Comparison of ENCODE assay signal across 23 cellular contexts in the genomic region with DNA sequence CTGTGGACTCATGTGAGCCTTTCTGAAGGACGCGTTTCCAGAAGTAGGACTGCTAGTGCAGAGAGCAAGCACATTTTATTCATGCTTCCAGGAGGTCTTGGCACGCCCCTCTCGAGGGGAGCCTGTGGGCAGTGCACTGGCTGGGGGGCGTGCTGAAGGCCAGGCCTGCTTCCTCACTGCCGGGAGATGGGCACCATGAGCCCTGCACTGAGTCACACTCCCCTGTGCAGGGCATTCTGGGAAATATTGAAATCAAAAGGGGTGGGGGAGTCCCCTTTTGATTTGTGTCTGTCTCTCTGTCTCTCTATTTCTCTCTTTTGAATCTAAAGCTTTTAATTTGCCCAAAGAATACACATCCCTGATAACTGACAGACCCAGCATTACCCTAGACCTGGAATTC. TPM values are rescaled to one million over a fixed set of nuclear protein-coding genes. Genes with fewer than 3 reads are reported as not detected.
DNase-seq lines count a peak whose midpoint lies in the region; ATAC-seq, FAIRE-seq and TF ChIP-seq lines count a peak whose summit lies in the region.
"Had no signal": no experiment of that assay in that cellular context is flagged by ENCODE, and none has a peak within 500 bp of the region (broad histone marks: within the 10 kb centered on the region; RNA-seq: fewer than 3 reads in every experiment).

No MANE protein-coding gene starts in this region.

- H2AK5ac ChIP-seq in mesenchymal stem cell (ENCODE audit: low read length, severe bottlenecking) = no peak overlapping the region

- no peak for ATAC-seq in GM23338
- ATAC-seq in activated T-cell treated with anti-CD3 and anti-CD28 coated beads, Interleukin-2, amount 50 U/mL, for 4 hours = peak; percentile 54 to 76
- ATAC-seq: effector memory CD8-positive, alpha-beta T cell; GM12878; right cardiac atrium had no signal

- H2BK5ac ChIP-seq in mesenchymal stem cell (ENCODE audit: low read depth, low read length, poor library complexity, severe bottlenecking) = peak overlapping the region; percentile 67

- DNase-seq in GM23338 (ENCODE audit: low spot score) (no peak), mesenchymal stem cell (no peak), hippocampal formation (lab: John Stamatoyannopoulos, UW) (no peak), small intestine (no peak), testis (no peak)
- DNase-seq in activated T-cell treated with anti-CD3 and anti-CD28 coated beads, Interleukin-2, amount 50 U/mL, for 4 hours = no peak
- DNase-seq: activated CD4-positive, alpha-beta T cell treated with anti-CD3 and anti-CD28 coated beads, Interleukin-2, amount 10 ng/mL, durations not matched to agents 24 days and 14 days; AML-193; cerebellar nuclear complex; effector memory CD8-positive, alpha-beta T cell; hypothalamus; left cardiac atrium; midbrain; NCI-H1930; NCI-H446 treated with DMSO at 0.1 percent for 48 hours; right cardiac atrium; SHP77 treated with DMSO at 0.1 percent for 48 hours; stimulated activated CD8-positive, alpha-beta memory T cell treated with anti-CD3 and anti-CD28 coated beads, Interleukin-4, amount 100 ng/mL, for 48 hours; thyroid gland had no signal

- H3K23ac ChIP-seq in mesenchymal stem cell (ENCODE audit: low read length in 2 of 2) = no peak overlapping the region

- H3K27ac ChIP-seq in BLaER1 (no peak overlapping the region), GM23338 (ENCODE audit: low read depth) (peak overlapping the region; percentile 72; the same call in 1 of the 2 replicates), mesenchymal stem cell (ENCODE audit: low read length, poor library complexity, severe bottlenecking) (no peak overlapping the region), small intestine (ENCODE audit: low read depth in 1 of 2, low read length in 1 of 2) (no peak overlapping the region), testis (no peak overlapping the region)
- H3K27ac ChIP-seq: neutrophil, thyroid gland had no signal

- no peak overlapping the region for H2BK12ac ChIP-seq in mesenchymal stem cell (ENCODE audit: low read length in 2 of 2)

- H3K9ac ChIP-seq in BLaER1 (no peak overlapping the region), mesenchymal stem cell (ENCODE audit: low read length) (no peak overlapping the region)

- H3K27me3 Mint-ChIP-seq in GM23338 (ENCODE audit: insufficient read depth, low read depth, poor library complexity) = peaks cover 3% of the 10 kb centered on the region
- H3K27me3 Mint-ChIP-seq in activated T-cell treated with anti-CD3 and anti-CD28 coated beads, Interleukin-2, amount 50 U/mL, for 4 hours (ENCODE audit: low read depth) = no peaks in the 10 kb centered on the region
- H3K27me3 Mint-ChIP-seq: activated CD4-positive, alpha-beta T cell treated with anti-CD3 and anti-CD28 coated beads, Interleukin-2, amount 10 ng/mL, durations not matched to agents 24 days and 14 days; effector memory CD8-positive, alpha-beta T cell had no signal

- H3K4me3 ChIP-seq in BLaER1 (no peak overlapping the region), GM23338 (no peak overlapping the region), mesenchymal stem cell (ENCODE audit: insufficient read depth in 1 of 2, low read depth in 1 of 2, low read length in 2 of 2) (no peak overlapping the region), small intestine (ENCODE audit: low read depth in 1 of 2, low read length in 2 of 2) (no peak overlapping the region), testis (no peak overlapping the region)
- H3K4me3 ChIP-seq: GM12878, thyroid gland had no signal

- no peaks in the 10 kb centered on the region for H3K79me2 ChIP-seq in GM23338 (replicated peaks; ENCODE audit: insufficient read depth)

- H3K9me2 ChIP-seq in GM23338 (ENCODE audit: insufficient read depth) = no peaks in the 10 kb centered on the region

- no peak overlapping the region for H3K18ac ChIP-seq in mesenchymal stem cell (ENCODE audit: low read depth in 1 of 2, low read length in 2 of 2)

- H3K27ac Mint-ChIP-seq in GM23338 = no peak overlapping the region
- H3K27ac Mint-ChIP-seq: effector memory CD8-positive, alpha-beta T cell had no signal

- H3K4me1 Mint-ChIP-seq in GM23338 = peaks cover 2% of the 10 kb centered on the region; the same call in 1 of the 3 replicates
- H3K4me1 Mint-ChIP-seq in activated T-cell treated with anti-CD3 and anti-CD28 coated beads, Interleukin-2, amount 50 U/mL, for 4 hours (ENCODE audit: low read depth) = peaks cover 2% of the 10 kb centered on the region

- H3K27me3 ChIP-seq in BLaER1 (no peaks in the 10 kb centered on the region), GM23338 (ENCODE audit: insufficient read depth) (no peaks in the 10 kb centered on the region), mesenchymal stem cell (ENCODE audit: control insufficient read depth in 1 of 2, insufficient read depth in 1 of 2, low read length in 2 of 2) (no peaks in the 10 kb centered on the region), small intestine (ENCODE audit: control insufficient read depth in 2 of 2, insufficient read depth in 2 of 2, low read length in 2 of 2) (no peaks in the 10 kb centered on the region), testis (no peaks in the 10 kb centered on the region)
- H3K27me3 ChIP-seq: neutrophil, thyroid gland had no signal

- FAIRE-seq in small intestine (lab: Jason Lieb, UNC) = no peak
- FAIRE-seq: G401.6, GM12878 had no signal

- H4K8ac ChIP-seq in mesenchymal stem cell (ENCODE audit: low read length) = no peak overlapping the region

- H4K91ac ChIP-seq in mesenchymal stem cell (ENCODE audit: low read length) = peak overlapping the region; percentile 22

- no peaks in the 10 kb centered on the region for H3K9me3 ChIP-seq in BLaER1
- no peaks in the 10 kb centered on the region for H3K9me3 ChIP-seq in mesenchymal stem cell (ENCODE audit: control insufficient read depth, low read length)
- no peaks in the 10 kb centered on the region for H3K9me3 ChIP-seq in small intestine (ENCODE audit: control insufficient read depth, low read depth)
- H3K9me3 ChIP-seq in testis = no peaks in the 10 kb centered on the region
- H3K9me3 ChIP-seq: neutrophil, thyroid gland had no signal

- H3K4me1 ChIP-seq in BLaER1 = peaks cover 52% of the 10 kb centered on the region
- no peaks in the 10 kb centered on the region for H3K4me1 ChIP-seq in GM23338 (ENCODE audit: insufficient read depth)
- peaks cover 17% of the 10 kb centered on the region for H3K4me1 ChIP-seq in mesenchymal stem cell (ENCODE audit: control insufficient read depth, insufficient read depth, low read depth, low read length)
- H3K4me1 ChIP-seq in small intestine (ENCODE audit: control insufficient read depth in 2 of 2, insufficient read depth in 1 of 2, low read depth in 1 of 2, low read length in 1 of 2) = no peaks in the 10 kb centered on the region
- no peaks in the 10 kb centered on the region for H3K4me1 ChIP-seq in testis
- H3K4me1 ChIP-seq: thyroid gland had no signal

- TF ChIP-seq CTCF in GM23338 (conservative IDR thresholded peaks at IDR 0.05; ENCODE audit: low read depth in 2 of 2) (no peak), testis (IDR thresholded peaks at IDR 0.05) (no peak)

- H3K4ac ChIP-seq in mesenchymal stem cell (ENCODE audit: low read depth in 1 of 2, low read length in 2 of 2) = no peak overlapping the region

- no peak overlapping the region for H2BK15ac ChIP-seq in mesenchymal stem cell (ENCODE audit: low read depth, poor library complexity, severe bottlenecking)

- no peaks in the 10 kb centered on the region for H3F3A ChIP-seq in GM23338 (replicated peaks; ENCODE audit: low read depth)

- peaks cover 42% of the 10 kb centered on the region for H3K79me1 ChIP-seq in mesenchymal stem cell (replicated peaks; ENCODE audit: low read length, poor library complexity, severe bottlenecking)

- peak overlapping the region; percentile 22 for H3K4me2 ChIP-seq in BLaER1
- no peak overlapping the region for H3K4me2 ChIP-seq in GM23338
- H3K4me2 ChIP-seq in mesenchymal stem cell (ENCODE audit: low read length, poor library complexity, severe bottlenecking) = no peak overlapping the region

- H2BK120ac ChIP-seq in mesenchymal stem cell (ENCODE audit: low read depth, low read length) = no peak overlapping the region

- H4K20me1 ChIP-seq in BLaER1 (no peaks in the 10 kb centered on the region), GM23338 (replicated peaks; ENCODE audit: insufficient read depth) (peaks cover 8% of the 10 kb centered on the region; the same call in 1 of the 2 replicates)

- no peak overlapping the region for H2AFZ ChIP-seq in GM23338
- H2AFZ ChIP-seq in mesenchymal stem cell (ENCODE audit: low read depth, low read length) = no peak overlapping the region

- 87% methylated on average over 5 of the region's 6 CpGs for WGBS in mesenchymal stem cell
- 80 to 88% (median 80%) methylated on average over 6 of the region's 6 CpGs for WGBS in small intestine, 3 donors
- WGBS in testis, 2 donors = 57 to 69% methylated on average over 4 to 6 of the region's 6 CpGs

- H3K14ac ChIP-seq in mesenchymal stem cell (ENCODE audit: low read length in 2 of 2) = peak overlapping the region in 1 of 2 experiments; percentile 36

- H3K36me3 ChIP-seq in BLaER1 (peaks cover 39% of the 10 kb centered on the region), GM23338 (ENCODE audit: insufficient read depth) (no peaks in the 10 kb centered on the region), mesenchymal stem cell (ENCODE audit: control insufficient read depth in 1 of 2, insufficient read depth in 2 of 2, low read depth in 1 of 2, low read length in 2 of 2) (peaks cover 29 to 66% of the 10 kb centered on the region in 2 experiments), small intestine (ENCODE audit: control insufficient read depth in 2 of 2, insufficient read depth in 2 of 2, low read length in 2 of 2) (peaks cover 0 to 16% of the 10 kb centered on the region in 2 donors), testis (ENCODE audit: low read depth, missing control alignments) (no peaks in the 10 kb centered on the region)

- no peak overlapping the region for H3K4me3 Mint-ChIP-seq in GM23338
- H3K4me3 Mint-ChIP-seq in activated T-cell treated with anti-CD3 and anti-CD28 coated beads, Interleukin-2, amount 50 U/mL, for 4 hours = no peak overlapping the region
- H3K4me3 Mint-ChIP-seq: activated CD4-positive, alpha-beta T cell treated with anti-CD3 and anti-CD28 coated beads, Interleukin-2, amount 10 ng/mL, durations not matched to agents 24 days and 14 days; effector memory CD8-positive, alpha-beta T cell had no signal

- TF ChIP-seq POLR2A in testis (IDR thresholded peaks at IDR 0.05) = no peak

- intact Hi-C loops in testis (cut with DNase I; ENCODE audit: low total_unique reads) = no loop called here

- H3K36me3 Mint-ChIP-seq in GM23338 (ENCODE audit: low read depth) = peaks cover 10% of the 10 kb centered on the region; the same call in 2 of the 3 replicates
- H3K36me3 Mint-ChIP-seq in activated T-cell treated with anti-CD3 and anti-CD28 coated beads, Interleukin-2, amount 50 U/mL, for 4 hours (ENCODE audit: insufficient read depth) = peaks cover 21% of the 10 kb centered on the region

- no peaks in the 10 kb centered on the region; the same call in 2 of the 3 replicates for H3K9me3 Mint-ChIP-seq in GM23338
- H3K9me3 Mint-ChIP-seq in activated T-cell treated with anti-CD3 and anti-CD28 coated beads, Interleukin-2, amount 50 U/mL, for 4 hours = no peaks in the 10 kb centered on the region
- H3K9me3 Mint-ChIP-seq: activated CD4-positive, alpha-beta T cell treated with anti-CD3 and anti-CD28 coated beads, Interleukin-2, amount 10 ng/mL, durations not matched to agents 24 days and 14 days; effector memory CD8-positive, alpha-beta T cell had no signal

RNA-seq across cellular contexts. Expression of a gene that starts 34.0 kb away (rescaled TPM):
- total RNA-seq in GM23338 (2014; rRNA removed; shearing (Covaris generic)) = 8.3 and 11.7 TPM in 2 replicates
- polyA plus RNA-seq in GM23338 (2016; fragmentation: Nextera tagmentation; extraction: Ambion mirVana) (7.9 and 8.3 TPM in 2 replicates), small intestine (under 1 TPM in 1 of 3 donors, not detected in 2; 0.39 TPM), testis (ENCODE audit: insufficient read depth, low read depth, low replicate concordance) (3.6 TPM)
- total RNA-seq in activated T-cell treated with anti-CD3 and anti-CD28 coated beads, Interleukin-2, amount 50 U/mL, for 4 hours = under 1 TPM; 0.40 to 0.45 (median 0.43) TPM
- polyA plus RNA-seq in mesenchymal stem cell (2013, experiment 1 of 2) = 1.4 TPM
- polyA plus RNA-seq in mesenchymal stem cell (2013, experiment 2 of 2) = 1.3 TPM
- total RNA-seq in testis = 1 to 10 TPM; 4.7 to 6.4 TPM
- total RNA-seq: thyroid gland had no signal
